Comparison of ENCODE assay signal across 11 cellular contexts in genomic region chr11:133787379-133788103, GRCh38. TPM values are rescaled to one million over a fixed set of nuclear protein-coding genes. Genes with fewer than 3 reads are reported as not detected.
A peak's percentile ranks its signal among the peaks of the same experiment; 100 is the strongest.
DNase-seq lines count a peak whose midpoint lies in the region; ATAC-seq and TF ChIP-seq lines count a peak whose summit lies in the region.
"Had no signal": no experiment of that assay in that cellular context is flagged by ENCODE, and none has a peak within 500 bp of the region (broad histone marks: within the 10 kb centered on the region; RNA-seq: fewer than 3 reads in every experiment).

No MANE protein-coding gene starts in this region.

- DNase-seq in DMS53 (lab: John Stamatoyannopoulos, UW) (peak; percentile 80), NCI-H526 (lab: John Stamatoyannopoulos, UW) (peak; percentile 81 to 97), left ventricle myocardium inferior (peak; percentile 61), trophoblast cell (peak in 1 of 2 donors; percentile 1), DMS79 (lab: John Stamatoyannopoulos, UW) (no peak), GM20000 (ENCODE audit: low spot score) (no peak)
- DNase-seq: activated naive CD4-positive, alpha-beta T cell treated with anti-CD3 and anti-CD28 coated beads, Interleukin-2, amount 10 ng/mL, durations not matched to agents 7 days and 5 days; effector CD8-positive, alpha-beta T cell; immature natural killer cell had no signal

- no peak overlapping the region for H3K27ac ChIP-seq in left ventricle myocardium inferior (replicated peaks)
- no peak overlapping the region for H3K27ac ChIP-seq in trophoblast cell (ENCODE audit: low read depth, low read length)

- H2AK5ac ChIP-seq in trophoblast cell (ENCODE audit: low read length): no peak overlapping the region

- H3K4me3 ChIP-seq in left ventricle myocardium inferior (peak overlapping the region; percentile 59), trophoblast cell (ENCODE audit: low read depth, low read length) (peak overlapping the region; percentile 42)

- no peak overlapping the region for H4K12ac ChIP-seq in trophoblast cell (ENCODE audit: low read depth, low read length)

- H3K4ac ChIP-seq in trophoblast cell (ENCODE audit: low read depth, low read length): no peak overlapping the region

- H3K18ac ChIP-seq in trophoblast cell (ENCODE audit: low read length): peak overlapping the region; percentile 27

- ATAC-seq in HG02759 (IDR thresholded peaks at IDR 0.05; ENCODE audit: unreplicated experiment) (no peak), GM21515 (IDR thresholded peaks at IDR 0.05; ENCODE audit: unreplicated experiment) (no peak)

- TF ChIP-seq CTCF in left ventricle myocardium inferior (IDR thresholded peaks at IDR 0.05; ENCODE audit: borderline replicate concordance) (no peak), GM20000 (IDR thresholded peaks at IDR 0.05; ENCODE audit: extremely low read depth, missing control alignments) (no peak)

- H3K9me3 ChIP-seq in left ventricle myocardium inferior (replicated peaks) (no peaks in the 10 kb centered on the region), trophoblast cell (ENCODE audit: insufficient read depth, low read depth, low read length) (no peaks in the 10 kb centered on the region)

- H2BK5ac ChIP-seq in trophoblast cell (ENCODE audit: low read depth, low read length, poor library complexity): no peak overlapping the region

- H4K91ac ChIP-seq in trophoblast cell (ENCODE audit: low read depth, low read length): no peak overlapping the region

- H3K79me1 ChIP-seq in trophoblast cell (ENCODE audit: low read length): no peaks in the 10 kb centered on the region

- H3K36me3 ChIP-seq in left ventricle myocardium inferior (no peaks in the 10 kb centered on the region), trophoblast cell (ENCODE audit: control insufficient read depth in 1 of 2, insufficient read depth in 2 of 2, low read length in 2 of 2) (no peaks in the 10 kb centered on the region)

- no peak overlapping the region for H3K23ac ChIP-seq in trophoblast cell (ENCODE audit: low read length)

- H3K4me2 ChIP-seq in trophoblast cell (ENCODE audit: low read length): peak overlapping the region; percentile 75

- H3K9ac ChIP-seq in trophoblast cell (ENCODE audit: low read length): no peak overlapping the region

- WGBS in trophoblast cell (ENCODE audit: extremely low coverage, insufficient coverage, insufficient read length): no CpG with 5 or more reads among the region's 45 CpGs

- intact Hi-C loops in left ventricle myocardium inferior (cut with micrococcal nuclease): no loop called here

- H4K8ac ChIP-seq in trophoblast cell (ENCODE audit: low read depth, low read length): peak overlapping the region; percentile 75

- H3K27me3 ChIP-seq in left ventricle myocardium inferior (ENCODE audit: low read depth): peaks cover 29% of the 10 kb centered on the region
- peaks cover 3% of the 10 kb centered on the region for H3K27me3 ChIP-seq in trophoblast cell (ENCODE audit: insufficient read depth, low read length)

- H2BK120ac ChIP-seq in trophoblast cell (ENCODE audit: insufficient read depth, low read length, poor library complexity): no peak overlapping the region

- peaks cover 2% of the 10 kb centered on the region for H3K79me2 ChIP-seq in trophoblast cell (ENCODE audit: control insufficient read depth, insufficient read depth, low read length, poor library complexity)

- no peak overlapping the region for H2BK12ac ChIP-seq in trophoblast cell (ENCODE audit: low read length)

- H3K4me1 ChIP-seq in left ventricle myocardium inferior (peaks cover 7% of the 10 kb centered on the region), trophoblast cell (ENCODE audit: control insufficient read depth in 1 of 2, insufficient read depth in 2 of 2, low read length in 2 of 2) (peaks cover 6 to 10% of the 10 kb centered on the region in 2 experiments)

- H2AFZ ChIP-seq in trophoblast cell (ENCODE audit: insufficient read depth, low read length, poor library complexity): peak overlapping the region; percentile 74

- peak overlapping the region; percentile 52 for H3K14ac ChIP-seq in trophoblast cell (ENCODE audit: low read length)

RNA-seq across cellular contexts. Expression of gene SPATA19, which starts 57.8 kb away (rescaled TPM):
- total RNA-seq in left ventricle myocardium inferior: not detected
- polyA plus RNA-seq in trophoblast cell (2013): not detected in 2 replicates
- polyA plus RNA-seq: immature natural killer cell had no signal

Comparison
In these comparisons a context has a peak if more than half of its experiments do, and no peak if none do; other contexts are left out.
1. DNase-seq: peak in DMS53 (single experiment), NCI-H526 (2 of 2) and left ventricle myocardium inferior (single experiment); none in DMS79 (single experiment) and GM20000 (single experiment).